Comparison of ENCODE assay signal across 11 cellular contexts in genomic region chr3:481680-482079, GRCh38.
DNase-seq lines count a peak whose midpoint lies in the region; ATAC-seq, FAIRE-seq and TF ChIP-seq lines count a peak whose summit lies in the region.
"Had no signal": no experiment of that assay in that cellular context is flagged by ENCODE, and none has a peak within 500 bp of the region (broad histone marks: within the 10 kb centered on the region; RNA-seq: fewer than 3 reads in every experiment).

No MANE protein-coding gene starts in this region.

- H3K4me3 ChIP-seq in WERI-Rb-1 (ENCODE audit: low read depth, low read length) (no peak overlapping the region), small intestine (ENCODE audit: low read depth in 1 of 2, low read length in 2 of 2) (no peak overlapping the region)
- H3K4me3 ChIP-seq: spleen had no signal

- ATAC-seq in HG02870 (IDR thresholded peaks at IDR 0.05; ENCODE audit: unreplicated experiment) = peak; percentile 41
- no peak for ATAC-seq in activated naive CD4-positive, alpha-beta T cell treated with anti-CD3 and anti-CD28 coated beads, Interleukin-2, amount 50 U/mL, for 72 hours

- H3K27ac ChIP-seq in WERI-Rb-1 (no peak overlapping the region), small intestine (ENCODE audit: low read depth in 1 of 2, low read length in 1 of 2) (no peak overlapping the region)

- peaks cover 0 to 13% of the 10 kb centered on the region in 2 donors for H3K36me3 Mint-ChIP-seq in activated naive CD4-positive, alpha-beta T cell treated with anti-CD3 and anti-CD28 coated beads, Interleukin-2, amount 50 U/mL, for 72 hours

- WGBS in small intestine, 3 donors = 9 to 23% (median 21%) methylated on average over 3 of the region's 3 CpGs

- FAIRE-seq in small intestine (lab: Jason Lieb, UNC) = no peak

- H3K9me3 Mint-ChIP-seq in activated naive CD4-positive, alpha-beta T cell treated with anti-CD3 and anti-CD28 coated beads, Interleukin-2, amount 50 U/mL, for 72 hours = peaks cover 13 to 15% of the 10 kb centered on the region in 2 donors

- H3K9me3 ChIP-seq in WERI-Rb-1 (ENCODE audit: severe bottlenecking) (peaks cover 3% of the 10 kb centered on the region), small intestine (ENCODE audit: control insufficient read depth, low read depth) (no peaks in the 10 kb centered on the region)

- peak; percentile 36 for DNase-seq in NCI-H82 (lab: John Stamatoyannopoulos, UW)
- no peak for DNase-seq in NCI-H82 treated with DMSO at 0.1 percent for 48 hours (lab: John Stamatoyannopoulos, UW; ENCODE audit: unreplicated experiment)
- no peak for DNase-seq in WERI-Rb-1
- peak; percentile 1 for DNase-seq in small intestine
- no peak for DNase-seq in activated naive CD4-positive, alpha-beta T cell treated with anti-CD3 and anti-CD28 coated beads, Interleukin-2, amount 50 U/mL, for 72 hours (ENCODE audit: low spot score in 2 of 2)
- DNase-seq in NCI-H1436 treated with DMSO at 0.1 percent for 48 hours (lab: John Stamatoyannopoulos, UW) = no peak
- no peak for DNase-seq in stimulated activated CD4-positive, alpha-beta T cell treated with anti-CD3 and anti-CD28 coated beads, Interleukin-4, amount 100 ng/mL, for 4 hours
- DNase-seq: activated CD4-positive, CD25-positive, alpha-beta regulatory T cell; HCEC 1CT; spleen had no signal

- H3K27ac Mint-ChIP-seq in activated naive CD4-positive, alpha-beta T cell treated with anti-CD3 and anti-CD28 coated beads, Interleukin-2, amount 50 U/mL, for 72 hours = no peak overlapping the region

- TF ChIP-seq CTCF in WERI-Rb-1 (IDR thresholded peaks at IDR 0.05; ENCODE audit: low read depth, low read length) = 0 out of 2 replicates have a peak, but pooled peaks have one; percentile 24

- H3K36me3 ChIP-seq in WERI-Rb-1 = no peaks in the 10 kb centered on the region
- no peaks in the 10 kb centered on the region for H3K36me3 ChIP-seq in small intestine (ENCODE audit: control insufficient read depth in 2 of 2, insufficient read depth in 2 of 2, low read length in 2 of 2)
- H3K36me3 ChIP-seq: spleen had no signal

- H3K4me1 ChIP-seq in small intestine (ENCODE audit: control insufficient read depth in 2 of 2, insufficient read depth in 1 of 2, low read depth in 1 of 2, low read length in 1 of 2) = no peaks in the 10 kb centered on the region

- H3K27me3 ChIP-seq in WERI-Rb-1 (ENCODE audit: insufficient read depth, low read depth, severe bottlenecking) (no peaks in the 10 kb centered on the region), small intestine (ENCODE audit: control insufficient read depth in 2 of 2, insufficient read depth in 2 of 2, low read length in 2 of 2) (no peaks in the 10 kb centered on the region)
- H3K27me3 ChIP-seq: spleen had no signal

Comparison
In these comparisons a context has a peak if more than half of its experiments do, and no peak if none do; other contexts are left out.
1. DNase-seq: peak in NCI-H82 (single experiment) and small intestine (single experiment); none in NCI-H82 treated with DMSO at 0.1 percent for 48 hours (single experiment), WERI-Rb-1 (single experiment), activated naive CD4-positive, alpha-beta T cell treated with anti-CD3 and anti-CD28 coated beads, Interleukin-2, amount 50 U/mL, for 72 hours (0 of 2), NCI-H1436 treated with DMSO at 0.1 percent for 48 hours (single experiment) and stimulated activated CD4-positive, alpha-beta T cell treated with anti-CD3 and anti-CD28 coated beads, Interleukin-4, amount 100 ng/mL, for 4 hours (0 of 2).